23 cellular contexts compared by ENCODE assay signal in genomic region chr1:206867261-206867660, GRCh38. TPM values are rescaled to one million over a fixed set of nuclear protein-coding genes. Genes with fewer than 3 reads are reported as not detected.
DNase-seq lines count a peak whose midpoint lies in the region; ATAC-seq, FAIRE-seq and TF ChIP-seq lines count a peak whose summit lies in the region.
"Had no signal": no experiment of that assay in that cellular context is flagged by ENCODE, and none has a peak within 500 bp of the region (broad histone marks: within the 10 kb centered on the region; RNA-seq: fewer than 3 reads in every experiment).

No MANE protein-coding gene starts in this region.

- H3K4me1 Mint-ChIP-seq in natural killer cell: peaks cover 0 to 6% of the 10 kb centered on the region in 2 donors
- H3K4me1 Mint-ChIP-seq: GM23338, H9 had no signal

- H2BK120ac ChIP-seq in IMR-90 (ENCODE audit: low read depth, low read length): 0 out of 2 replicates have a peak overlapping the region, but pooled peaks have one; percentile 10

- H3K18ac ChIP-seq in IMR-90 (ENCODE audit: low read depth, low read length): no peak overlapping the region

- BruUV-seq in IMR-90 (replicated peaks; lab: Mats Ljungman, UMichigan): no TSS peak
- no TSS peak for BruUV-seq in PC-3 (replicated peaks; lab: Mats Ljungman, UMichigan)

- no peak for DNase-seq in IMR-90
- peak; percentile 72 for DNase-seq in PC-3
- peak; percentile 89 for DNase-seq in bronchial epithelial cell (ENCODE audit: low read depth)
- peak in 1 of 2 donors; percentile 39 for DNase-seq in foreskin keratinocyte
- no peak for DNase-seq in natural killer cell
- no peak for DNase-seq in coronary artery (ENCODE audit: low spot score)
- no peak for DNase-seq in sciatic nerve (ENCODE audit: low spot score)
- no peak for DNase-seq in mesenteric fat pad (ENCODE audit: low spot score)
- DNase-seq: C1 segment of cervical spinal cord; Caco-2; CD4-positive, alpha-beta memory T cell; DMS153; DND-41; H9 had no signal

- no peaks in the 10 kb centered on the region for H3F3A ChIP-seq in PC-3 (ENCODE audit: low read length, unreplicated experiment)

- H4K91ac ChIP-seq in IMR-90 (ENCODE audit: insufficient read depth, low read depth, low read length): no peak overlapping the region

- no peak for TF ChIP-seq RAD21 in IMR-90 (IDR thresholded peaks at IDR 0.05; ENCODE audit: low read length)

- H2AFZ ChIP-seq in IMR-90 (replicated peaks; ENCODE audit: low read length, poor library complexity): no peak overlapping the region
- no peak overlapping the region for H2AFZ ChIP-seq in PC-3 (ENCODE audit: low read length)
- H2AFZ ChIP-seq: GM23338 had no signal

- H3K79me2 ChIP-seq in PC-3 (ENCODE audit: low read length): no peaks in the 10 kb centered on the region

- H3K27ac Mint-ChIP-seq in natural killer cell: no peak overlapping the region
- H3K27ac Mint-ChIP-seq: GM23338, H9 had no signal

- WGBS in IMR-90 (ENCODE audit: extremely low coverage in 2 of 2, insufficient read length in 1 of 2), 2 experiments: 100% methylated on average over 1 of the region's 1 CpG; no CpG with 5 or more reads in 1 of the 2 experiments

- no peak for TF ChIP-seq CTCF in IMR-90 (conservative IDR thresholded peaks at IDR 0.05; ENCODE audit: low read depth, low read length)
- TF ChIP-seq CTCF in PC-3 (conservative IDR thresholded peaks at IDR 0.05; ENCODE audit: low read depth, low read length): no peak
- TF ChIP-seq CTCF in bronchial epithelial cell (IDR thresholded peaks at IDR 0.05; ENCODE audit: insufficient read depth, low read length, severe bottlenecking): no peak
- TF ChIP-seq CTCF in foreskin keratinocyte (conservative IDR thresholded peaks at IDR 0.05): no peak
- no peak for TF ChIP-seq CTCF in natural killer cell (IDR thresholded peaks at IDR 0.05)
- no peak for TF ChIP-seq CTCF in coronary artery (IDR thresholded peaks at IDR 0.05)

- no peaks in the 10 kb centered on the region for H3K9me3 Mint-ChIP-seq in natural killer cell
- H3K9me3 Mint-ChIP-seq: GM23338, H9 had no signal

- H3K14ac ChIP-seq in IMR-90 (replicated peaks; ENCODE audit: low read depth, low read length): no peak overlapping the region

- H2BK5ac ChIP-seq in IMR-90 (ENCODE audit: low read depth, low read length, poor library complexity, severe bottlenecking): no peak overlapping the region

- intact Hi-C loops in IMR-90 (cut with micrococcal nuclease): no loop called here
- intact Hi-C loops in PC-3 (cut with micrococcal nuclease): loop anchor here (5.0 kb wide), 1 partner anchor 210 kb away; no protein-coding TSS in a partner anchor
- intact Hi-C loops in natural killer cell (cut with micrococcal nuclease): no loop called here
- intact Hi-C loops in sciatic nerve (cut with DNase I): no loop called here

- H3K27me3 ChIP-seq in IMR-90 (ENCODE audit: control insufficient read depth, insufficient read depth, low read length): peaks cover 3% of the 10 kb centered on the region; the same call in 1 of the 2 replicates
- peaks cover 6% of the 10 kb centered on the region; the same call in 1 of the 2 replicates for H3K27me3 ChIP-seq in PC-3 (ENCODE audit: low read length)
- H3K27me3 ChIP-seq in bronchial epithelial cell (ENCODE audit: control insufficient read depth, insufficient read depth, low read length): no peaks in the 10 kb centered on the region
- no peaks in the 10 kb centered on the region for H3K27me3 ChIP-seq in foreskin keratinocyte

- H3K4me1 ChIP-seq in IMR-90 (ENCODE audit: control insufficient read depth, insufficient read depth, low read length) (peaks cover 6% of the 10 kb centered on the region), PC-3 (ENCODE audit: insufficient read depth, low read length) (no peaks in the 10 kb centered on the region), foreskin keratinocyte (peaks cover 23% of the 10 kb centered on the region)
- H3K4me1 ChIP-seq: Caco-2 had no signal

- no peak overlapping the region for H3K23ac ChIP-seq in IMR-90 (ENCODE audit: low read depth, low read length)

- H3K9me3 ChIP-seq in IMR-90 (ENCODE audit: control insufficient read depth, insufficient read depth, low read length): no peaks in the 10 kb centered on the region; the same call in 1 of the 2 replicates
- H3K9me3 ChIP-seq in PC-3 (ENCODE audit: low read length): no peaks in the 10 kb centered on the region
- H3K9me3 ChIP-seq: Caco-2 had no signal

- H4K5ac ChIP-seq in IMR-90 (ENCODE audit: low read depth, low read length): no peak overlapping the region

- peaks cover 18 to 32% of the 10 kb centered on the region in 2 donors for H3K27me3 Mint-ChIP-seq in natural killer cell (ENCODE audit: low read depth in 2 of 2)

- H4K8ac ChIP-seq in IMR-90 (ENCODE audit: low read depth in 2 of 2, low read length in 2 of 2): no peak overlapping the region

- H3K9me2 ChIP-seq in PC-3 (replicated peaks; ENCODE audit: low read length): no peaks in the 10 kb centered on the region

- H3K27ac ChIP-seq in IMR-90 (ENCODE audit: insufficient read depth, low read length) (no peak overlapping the region), PC-3 (ENCODE audit: low read length) (no peak overlapping the region), foreskin keratinocyte (peak overlapping the region; percentile 51), coronary artery (no peak overlapping the region)

- no peaks in the 10 kb centered on the region for H3K36me3 ChIP-seq in IMR-90 (ENCODE audit: control insufficient read depth, insufficient read depth, low read length)
- H3K36me3 ChIP-seq in PC-3 (ENCODE audit: low read depth, low read length): no peaks in the 10 kb centered on the region
- no peaks in the 10 kb centered on the region for H3K36me3 ChIP-seq in bronchial epithelial cell (ENCODE audit: control insufficient read depth, insufficient read depth, low read length)

- no peak overlapping the region for H2AK9ac ChIP-seq in IMR-90 (replicated peaks; ENCODE audit: low read depth, low read length, poor library complexity)

- no peaks in the 10 kb centered on the region for H3K79me1 ChIP-seq in IMR-90 (ENCODE audit: low read depth in 1 of 2, low read length in 2 of 2)

- no peak for ATAC-seq in IMR-90 (ENCODE audit: low read depth)
- peak; percentile 45 for ATAC-seq in PC-3
- ATAC-seq in foreskin keratinocyte: no peak
- ATAC-seq in natural killer cell: no peak
- no peak for ATAC-seq in sciatic nerve
- ATAC-seq: GM23338, HCT116 had no signal

- H2BK20ac ChIP-seq in IMR-90 (ENCODE audit: low read depth, low read length): no peak overlapping the region

- peak overlapping the region; percentile 51; the same call in 1 of the 2 replicates for H2AK5ac ChIP-seq in IMR-90 (ENCODE audit: low read depth, low read length)

- H2BK15ac ChIP-seq in IMR-90 (ENCODE audit: low read depth, low read length): peak overlapping the region; percentile 76; the same call in 1 of the 3 replicates

- peak overlapping the region; percentile 51; the same call in 1 of the 2 replicates for H3K4ac ChIP-seq in IMR-90 (ENCODE audit: low read depth, low read length)

- no peak for TF ChIP-seq POLR2A in IMR-90 (IDR thresholded peaks at IDR 0.05; ENCODE audit: low read depth, low read length)

- in situ Hi-C loops in IMR-90 (cut with MboI; ENCODE audit: low sequenced_read_pairs): no loop called here

- H3K4me3 ChIP-seq in IMR-90 (ENCODE audit: insufficient read depth, low read depth, low read length) (no peak overlapping the region), PC-3 (ENCODE audit: low read length) (no peak overlapping the region), bronchial epithelial cell (ENCODE audit: low read depth, low read length) (no peak overlapping the region), coronary artery (no peak overlapping the region)
- H3K4me3 ChIP-seq: GM23338 had no signal

- CTCF ChIA-PET in IMR-90 (lab: Yijun Ruan, JAX) (no interaction called here), PC-3 (lab: Charles Lee) (no interaction called here)

- FAIRE-seq in bronchial epithelial cell (lab: Jason Lieb, UNC): no peak
- FAIRE-seq: G401.6, GM12892, GM19239 had no signal

- no peak overlapping the region for H3K56ac ChIP-seq in IMR-90 (ENCODE audit: extremely low read depth, insufficient read depth, low read length)

- H3K4me2 ChIP-seq in IMR-90 (ENCODE audit: low read depth, low read length) (no peak overlapping the region), PC-3 (ENCODE audit: low read length) (no peak overlapping the region)
- H3K4me2 ChIP-seq: GM23338 had no signal

- no peak overlapping the region for H3K4me3 Mint-ChIP-seq in natural killer cell
- H3K4me3 Mint-ChIP-seq: CD4-positive, alpha-beta memory T cell; GM23338; H9 had no signal

- H3K9me1 ChIP-seq in IMR-90 (ENCODE audit: insufficient read depth, low read length): peaks cover 12% of the 10 kb centered on the region

- dilution Hi-C loops in IMR-90 (cut with HindIII; ENCODE audit: low sequenced_read_pairs, unreplicated experiment): no loop called here

- H3K9ac ChIP-seq in IMR-90 (ENCODE audit: low read depth, low read length) (no peak overlapping the region), PC-3 (ENCODE audit: low read length) (no peak overlapping the region)

- H3K36me3 Mint-ChIP-seq in natural killer cell: no peaks in the 10 kb centered on the region

- POLR2A ChIA-PET in IMR-90 (lab: Charles Lee; ENCODE audit: unreplicated experiment): no interaction called here
- POLR2A ChIA-PET in PC-3 (lab: Charles Lee; ENCODE audit: unreplicated experiment): interaction anchor here (0.6 kb wide), 1 partner anchor 95 kb away, joined by 4 read pairs; no protein-coding TSS in a partner anchor

- H4K20me1 ChIP-seq in IMR-90 (ENCODE audit: insufficient read depth, low read length) (no peaks in the 10 kb centered on the region), PC-3 (ENCODE audit: low read length) (no peaks in the 10 kb centered on the region)

RNA-seq across cellular contexts. Expression of gene IL20, which starts 1.8 kb away (rescaled TPM):
- total RNA-seq in IMR-90 (2012; rRNA removed) (not detected in 2 replicates), PC-3 (2014; rRNA removed) (not detected in 2 replicates), bronchial epithelial cell (0.53 TPM in 1 of 2 replicates, not detected in the other), foreskin keratinocyte (0.41 and 0.74 TPM in 2 replicates), natural killer cell (not detected), sciatic nerve (not detected), mesenteric fat pad (not detected)
- polyA plus RNA-seq in IMR-90 (2012; rRNA removed) (not detected in 2 replicates), foreskin keratinocyte (0.22 and 0.33 TPM in 2 replicates)
- not detected in 2 replicates for polyA plus RNA-seq in IMR-90 (2012; cell fraction: cytosol; rRNA removed)
- polyA plus RNA-seq in IMR-90 (2012; cell fraction: nucleus; rRNA removed; ENCODE audit: low replicate concordance): 0.11 TPM in 1 of 2 replicates, not detected in the other
- total RNA-seq: A172; A673; Caco-2; CD4-positive, alpha-beta memory T cell; GM23338; H4; H9 had no signal
- polyA plus RNA-seq: BJ; CD4-positive, alpha-beta memory T cell; GM23338 had no signal

RNA-seq across cellular contexts. Expression of gene IL24, which starts 30.0 kb away (rescaled TPM):
- total RNA-seq in IMR-90 (2012; rRNA removed) (under 0.01 and 0.18 TPM in 2 replicates), PC-3 (2014; rRNA removed) (1.8 and 1.9 TPM in 2 replicates), bronchial epithelial cell (0.13 and 0.26 TPM in 2 replicates), foreskin keratinocyte (2.3 and 4.5 TPM in 2 replicates), natural killer cell (not detected), sciatic nerve (not detected), mesenteric fat pad (not detected)
- polyA plus RNA-seq in IMR-90 (2012; rRNA removed) (0.12 and 0.22 TPM in 2 replicates), foreskin keratinocyte (2.2 and 4.8 TPM in 2 replicates)
- 0.04 TPM in 1 of 2 replicates, not detected in the other for polyA plus RNA-seq in IMR-90 (2012; cell fraction: cytosol; rRNA removed)
- polyA plus RNA-seq in IMR-90 (2012; cell fraction: nucleus; rRNA removed; ENCODE audit: low replicate concordance): 0.05 and 0.34 TPM in 2 replicates
- total RNA-seq: A172; A673; Caco-2; CD4-positive, alpha-beta memory T cell; GM23338; H9 had no signal
- polyA plus RNA-seq: GM23338 had no signal

RNA-seq across cellular contexts. Expression of gene FCMR, which starts 54.5 kb away (rescaled TPM):
- total RNA-seq in IMR-90 (2012; rRNA removed): not detected in 2 replicates
- 0.09 and 0.29 TPM in 2 replicates for polyA plus RNA-seq in IMR-90 (2012; rRNA removed)
- 0.41 and 0.58 TPM in 2 replicates for polyA plus RNA-seq in IMR-90 (2012; cell fraction: cytosol; rRNA removed)
- polyA plus RNA-seq in IMR-90 (2012; cell fraction: nucleus; rRNA removed; ENCODE audit: low replicate concordance): 0.17 TPM in 1 of 2 replicates, not detected in the other
- 1.5 and 4.6 TPM in 2 replicates for total RNA-seq in PC-3 (2014; rRNA removed)
- total RNA-seq in bronchial epithelial cell: 0.38 TPM in 1 of 2 replicates, not detected in the other
- total RNA-seq in foreskin keratinocyte: 3.4 and 3.5 TPM in 2 replicates
- polyA plus RNA-seq in foreskin keratinocyte: 8.8 and 8.9 TPM in 2 replicates
- total RNA-seq in natural killer cell: 100 to 1,000 TPM; 157 to 178 (median 177) TPM
- 5.0 TPM for total RNA-seq in sciatic nerve
- 5.8 TPM for total RNA-seq in mesenteric fat pad
- total RNA-seq: A673, Caco-2, GM23338, H9 had no signal

Comparison
In these comparisons a context has a peak if more than half of its experiments do, and no peak if none do; other contexts are left out.
1. DNase-seq: peak in PC-3 (single experiment) and bronchial epithelial cell (single experiment); none in IMR-90 (single experiment), natural killer cell (single experiment), coronary artery (single experiment), sciatic nerve (single experiment) and mesenteric fat pad (single experiment).
2. RNA of gene FCMR, which starts 54.5 kb away (total RNA-seq): 157 to 178 TPM in natural killer cell; 5.8 TPM in mesenteric fat pad (single experiment), 5.0 TPM in sciatic nerve (single experiment), 3.4 to 3.5 TPM in foreskin keratinocyte, 1.5 to 4.6 TPM in PC-3, not detected in IMR-90 and 0.38 TPM in bronchial epithelial cell; every median in the first group is over 10 times any median in the second.